In genomic region chr1:155034318-155035208, GRCh38 we compare ENCODE assay signal across 35 cellular contexts. TPM values are rescaled to one million over a fixed set of nuclear protein-coding genes. Genes with fewer than 3 reads are reported as not detected.
"Had no signal": no experiment of that assay in that cellular context is flagged by ENCODE, and none has a peak within 500 bp of the region (broad histone marks: within the 10 kb centered on the region; RNA-seq: fewer than 3 reads in every experiment).

No MANE protein-coding gene starts in this region.

- H3K4me3 Mint-ChIP-seq: activated CD4-positive, alpha-beta T cell treated with anti-CD3 and anti-CD28 coated beads for 36 hours; activated naive CD8-positive, alpha-beta T cell treated with anti-CD3 and anti-CD28 coated beads, Interleukin-2, amount 10 ng/mL, durations not matched to agents 7 days and 5 days; activated T-cell treated with anti-CD3 and anti-CD28 coated beads, Interleukin-2, amount 50 U/mL, for 72 hours; brain; effector memory CD8-positive, alpha-beta T cell; natural killer cell treated with Interleukin-12 subunit alpha and Interleukin-12 subunit beta and Interleukin-15 and Interleukin-18, amount 100 ng/mL, for 72 hours; stimulated activated memory B cell treated with anti-CD40 and anti-IgM and Interleukin-4, amounts not matched to agents 10 μg/mL and 1 μg/mL and 100 μg/mL, for 72 hours; stimulated activated naive CD8-positive, alpha-beta T cell treated with anti-CD3 and anti-CD28 coated beads, Interleukin-15, amount 100 ng/mL, for 72 hours; type B pancreatic cell had no signal

- H3K27ac Mint-ChIP-seq: activated CD4-positive, alpha-beta T cell treated with anti-CD3 and anti-CD28 coated beads for 36 hours; activated naive CD8-positive, alpha-beta T cell treated with anti-CD3 and anti-CD28 coated beads, Interleukin-2, amount 10 ng/mL, durations not matched to agents 7 days and 5 days; activated T-cell treated with anti-CD3 and anti-CD28 coated beads, Interleukin-2, amount 50 U/mL, for 72 hours; brain; effector memory CD8-positive, alpha-beta T cell; natural killer cell treated with Interleukin-12 subunit alpha and Interleukin-12 subunit beta and Interleukin-15 and Interleukin-18, amount 100 ng/mL, for 72 hours; stimulated activated memory B cell treated with anti-CD40 and anti-IgM and Interleukin-4, amounts not matched to agents 10 μg/mL and 1 μg/mL and 100 μg/mL, for 72 hours; type B pancreatic cell had no signal

- DNase-seq: activated CD4-positive, alpha-beta T cell treated with anti-CD3 and anti-CD28 coated beads for 36 hours; activated CD4-positive, alpha-beta T cell treated with anti-CD3 and anti-CD28 coated beads, Interleukin-2, amount 50 U/mL, for 4 hours; activated CD4-positive, CD25-positive, alpha-beta regulatory T cell; activated naive CD4-positive, alpha-beta T cell treated with Interleukin-2 at 50 U/mL for 16 hours; activated naive CD8-positive, alpha-beta T cell treated with anti-CD3 and anti-CD28 coated beads, Interleukin-2, amount 10 ng/mL, durations not matched to agents 7 days and 5 days; activated T-cell treated with anti-CD3 and anti-CD28 coated beads for 4 hours; activated T-cell treated with anti-CD3 and anti-CD28 coated beads, Interleukin-2, amount 50 U/mL, for 72 hours; cortex of kidney; effector memory CD8-positive, alpha-beta T cell; foreskin fibroblast; heart left ventricle; lower lobe of right lung; mucosa of descending colon; ovary; retina; small intestine; stimulated activated CD4-positive, alpha-beta T cell treated with anti-CD3 and anti-CD28 coated beads, Interleukin-4, amount 100 ng/mL, for 24 hours; stimulated activated naive CD8-positive, alpha-beta T cell treated with anti-CD3 and anti-CD28 coated beads, Interleukin-15, amount 100 ng/mL, for 72 hours; substantia nigra had no signal

- H3K9me3 Mint-ChIP-seq: activated naive CD8-positive, alpha-beta T cell treated with anti-CD3 and anti-CD28 coated beads, Interleukin-2, amount 10 ng/mL, durations not matched to agents 7 days and 5 days; activated T-cell treated with anti-CD3 and anti-CD28 coated beads, Interleukin-2, amount 50 U/mL, for 72 hours; brain; effector memory CD8-positive, alpha-beta T cell; natural killer cell treated with Interleukin-12 subunit alpha and Interleukin-12 subunit beta and Interleukin-15 and Interleukin-18, amount 100 ng/mL, for 72 hours; stimulated activated memory B cell treated with anti-CD40 and anti-IgM and Interleukin-4, amounts not matched to agents 10 μg/mL and 1 μg/mL and 100 μg/mL, for 72 hours; stimulated activated naive CD8-positive, alpha-beta T cell treated with anti-CD3 and anti-CD28 coated beads, Interleukin-15, amount 100 ng/mL, for 72 hours; type B pancreatic cell had no signal

- H3K4me1 Mint-ChIP-seq: activated CD4-positive, alpha-beta T cell treated with anti-CD3 and anti-CD28 coated beads for 36 hours; brain; stimulated activated memory B cell treated with anti-CD40 and anti-IgM and Interleukin-4, amounts not matched to agents 10 μg/mL and 1 μg/mL and 100 μg/mL, for 72 hours; stimulated activated naive CD8-positive, alpha-beta T cell treated with anti-CD3 and anti-CD28 coated beads, Interleukin-15, amount 100 ng/mL, for 72 hours had no signal

- H3K36me3 Mint-ChIP-seq: activated naive CD8-positive, alpha-beta T cell treated with anti-CD3 and anti-CD28 coated beads, Interleukin-2, amount 10 ng/mL, durations not matched to agents 7 days and 5 days; brain; natural killer cell treated with Interleukin-12 subunit alpha and Interleukin-12 subunit beta and Interleukin-15 and Interleukin-18, amount 100 ng/mL, for 72 hours; stimulated activated memory B cell treated with anti-CD40 and anti-IgM and Interleukin-4, amounts not matched to agents 10 μg/mL and 1 μg/mL and 100 μg/mL, for 72 hours; type B pancreatic cell had no signal

- H3K27ac ChIP-seq: ascending aorta, heart left ventricle, left lung, lower lobe of right lung, ovary, prostate gland, vagina had no signal

- H3K27me3 Mint-ChIP-seq: activated CD4-positive, alpha-beta T cell treated with anti-CD3 and anti-CD28 coated beads for 36 hours; type B pancreatic cell had no signal

- ATAC-seq: activated CD4-positive, alpha-beta T cell treated with anti-CD3 and anti-CD28 coated beads for 36 hours; activated T-cell treated with anti-CD3 and anti-CD28 coated beads, Interleukin-2, amount 50 U/mL, for 72 hours; effector memory CD8-positive, alpha-beta T cell; esophagus mucosa; heart left ventricle; left lung; lower lobe of right lung; mucosa of descending colon; sciatic nerve; stimulated activated memory B cell treated with anti-CD40 and anti-IgM and Interleukin-4, amounts not matched to agents 10 μg/mL and 1 μg/mL and 100 μg/mL, for 72 hours; stimulated activated naive CD8-positive, alpha-beta T cell treated with anti-CD3 and anti-CD28 coated beads, Interleukin-15, amount 100 ng/mL, for 72 hours had no signal

RNA-seq across cellular contexts. Expression of gene DCST1, which starts 0.9 kb away (rescaled TPM):
- total RNA-seq: activated CD4-positive, alpha-beta T cell treated with anti-CD3 and anti-CD28 coated beads for 36 hours; activated naive CD8-positive, alpha-beta T cell treated with anti-CD3 and anti-CD28 coated beads, Interleukin-2, amount 10 ng/mL, durations not matched to agents 7 days and 5 days; ascending aorta; cardiac septum; chondrocyte; endothelial cell of umbilical vein; heart left ventricle; left lung; lower lobe of right lung; mesenteric fat pad; myocyte; natural killer cell treated with Interleukin-12 subunit alpha and Interleukin-12 subunit beta and Interleukin-15 and Interleukin-18, amount 100 ng/mL, for 72 hours; T-helper 1 cell treated with Interleukin-12 subunit alpha and Interleukin-12 subunit beta and Interleukin-4 antibody, amounts not matched to agents 30 ng/mL and 1 ng/mL, for 36 hours; vagina had no signal

RNA-seq across cellular contexts. Expression of gene DCST2, which starts 1.0 kb away (rescaled TPM):
- total RNA-seq: myocyte had no signal
